ENCODE assay signal across 10 cellular contexts in genomic region chr19:15779756-15780476, GRCh38. TPM values are rescaled to one million over a fixed set of nuclear protein-coding genes. Genes with fewer than 3 reads are reported as not detected.
DNase-seq lines count a peak whose midpoint lies in the region; ATAC-seq and TF ChIP-seq lines count a peak whose summit lies in the region.
"Had no signal": no experiment of that assay in that cellular context is flagged by ENCODE, and none has a peak within 500 bp of the region (broad histone marks: within the 10 kb centered on the region; RNA-seq: fewer than 3 reads in every experiment).

No MANE protein-coding gene starts in this region.

- no peaks in the 10 kb centered on the region for H4K20me1 ChIP-seq in HCT116 (ENCODE audit: insufficient read depth)

- no peaks in the 10 kb centered on the region for H3K36me3 Mint-ChIP-seq in CD8-positive, alpha-beta T cell

- H3K27ac ChIP-seq in HCT116 (ENCODE audit: low read depth, low read length): no peak overlapping the region
- peak overlapping the region in 3 of 4 donors; percentile 8 to 60 (median 58) for H3K27ac ChIP-seq in body of pancreas
- H3K27ac ChIP-seq in CD8-positive, alpha-beta T cell (ENCODE audit: low read depth, low read length): no peak overlapping the region

- RAD21 ChIA-PET in HCT116 (lab: Charles Lee; ENCODE audit: low non-redundant PET in 1 of 2, low total read pairs in 2 of 2, uncharacterized antibody in 2 of 2, unreplicated experiment in 2 of 2): no interaction called here

- no peak overlapping the region for H3K9ac ChIP-seq in HCT116 (ENCODE audit: low read length)

- no peaks in the 10 kb centered on the region for H3K9me3 Mint-ChIP-seq in CD8-positive, alpha-beta T cell
- H3K9me3 Mint-ChIP-seq: activated T-cell treated with anti-CD3 and anti-CD28 coated beads, Interleukin-2, amount 50 U/mL, for 72 hours had no signal

- H3K9me3 ChIP-seq in HCT116 (ENCODE audit: control insufficient read depth in 1 of 2, insufficient read depth in 1 of 2, low read depth in 1 of 2, low read length in 2 of 2): no peaks in the 10 kb centered on the region
- no peaks in the 10 kb centered on the region for H3K9me3 ChIP-seq in body of pancreas
- H3K9me3 ChIP-seq in CD8-positive, alpha-beta T cell (ENCODE audit: low read length): no peaks in the 10 kb centered on the region

- TF ChIP-seq POLR2A in HCT116 (IDR thresholded peaks at IDR 0.05; ENCODE audit: borderline replicate concordance, extremely low read depth, insufficient read depth, insufficient read length): no peak
- no peak for TF ChIP-seq POLR2A in body of pancreas (IDR thresholded peaks at IDR 0.05)

- H3K27me3 ChIP-seq in HCT116 (ENCODE audit: insufficient read depth, low read length): peaks cover 23% of the 10 kb centered on the region; the same call in 1 of the 2 replicates
- no peaks in the 10 kb centered on the region for H3K27me3 ChIP-seq in body of pancreas
- no peaks in the 10 kb centered on the region for H3K27me3 ChIP-seq in CD8-positive, alpha-beta T cell (ENCODE audit: insufficient read depth, low read length)

- H3K4me1 ChIP-seq in HCT116 (ENCODE audit: control insufficient read depth in 1 of 2, insufficient read depth in 2 of 2, low read length in 2 of 2) (peaks cover 9 to 14% of the 10 kb centered on the region in 2 experiments; a peak in 3 of 4 replicates), body of pancreas (peaks cover 12% of the 10 kb centered on the region)
- no peaks in the 10 kb centered on the region for H3K4me1 ChIP-seq in CD8-positive, alpha-beta T cell (ENCODE audit: insufficient read depth, low read length)

- no peak overlapping the region for H3K4me3 Mint-ChIP-seq in CD8-positive, alpha-beta T cell
- H3K4me3 Mint-ChIP-seq: activated T-cell treated with anti-CD3 and anti-CD28 coated beads, Interleukin-2, amount 50 U/mL, for 72 hours had no signal

- intact Hi-C loops in HCT116 (cut with micrococcal nuclease): no loop called here
- intact Hi-C loops in body of pancreas (cut with DNase I): no loop called here
- intact Hi-C loops in CD8-positive, alpha-beta T cell (cut with DNase I, micrococcal nuclease): no loop called here

- H3K9me2 ChIP-seq in HCT116 (ENCODE audit: insufficient read depth): no peaks in the 10 kb centered on the region

- TF ChIP-seq RAD21 in HCT116 (IDR thresholded peaks at IDR 0.05; ENCODE audit: low read depth): no peak

- H3K4me3 ChIP-seq in HCT116 (replicated peaks in 1 of 2; ENCODE audit: low read depth in 1 of 2, low read length in 2 of 2) (no peak overlapping the region), body of pancreas (no peak overlapping the region)
- no peak overlapping the region for H3K4me3 ChIP-seq in CD8-positive, alpha-beta T cell (ENCODE audit: low read depth, low read length)

- peaks cover 6% of the 10 kb centered on the region for H3K4me1 Mint-ChIP-seq in CD8-positive, alpha-beta T cell (ENCODE audit: low read depth)

- no peak overlapping the region for H3K4me2 ChIP-seq in HCT116 (ENCODE audit: low read length)

- H3K36me3 ChIP-seq in HCT116 (ENCODE audit: control insufficient read depth in 1 of 2, insufficient read depth in 2 of 2, low read length in 2 of 2) (no peaks in the 10 kb centered on the region), body of pancreas (replicated peaks in 1 of 2; ENCODE audit: insufficient read depth in 1 of 2, low read depth in 2 of 2) (no peaks in the 10 kb centered on the region)
- H3K36me3 ChIP-seq in CD8-positive, alpha-beta T cell (ENCODE audit: insufficient read depth, low read length): no peaks in the 10 kb centered on the region

- H2AFZ ChIP-seq in HCT116 (ENCODE audit: low read depth, low read length, poor library complexity, severe bottlenecking): no peak overlapping the region

- 0 to 10% methylated on average over 5 to 9 of the region's 10 CpGs for WGBS in body of pancreas, 2 donors

- no peak overlapping the region for H3K27ac Mint-ChIP-seq in CD8-positive, alpha-beta T cell
- H3K27ac Mint-ChIP-seq: activated T-cell treated with anti-CD3 and anti-CD28 coated beads, Interleukin-2, amount 50 U/mL, for 72 hours had no signal

- DNase-seq in HCT116 (ENCODE audit: low read depth, low spot score): no peak
- DNase-seq in body of pancreas: peak; percentile 52 to 81 (median 75)
- peak; percentile 24 for DNase-seq in kidney tubule cell (ENCODE audit: low spot score)
- peak; percentile 14 for DNase-seq in stromal cell of bone marrow (ENCODE audit: low read depth)
- DNase-seq in islet precursor cell: no peak
- no peak for DNase-seq in CD8-positive, alpha-beta T cell
- DNase-seq: activated T-cell treated with anti-CD3 and anti-CD28 coated beads, Interleukin-2, amount 50 U/mL, for 72 hours; NK-92 treated with Interleukin-12 subunit alpha and Interleukin-12 subunit beta, amount 100 ng/mL, for 24 hours had no signal

- CTCF ChIA-PET in HCT116 (lab: Charles Lee): no interaction called here
- CTCF ChIA-PET in CD8-positive, alpha-beta T cell (lab: Charles Lee): interaction anchor here (0.8 kb wide), 1 partner anchor 150 kb away, joined by 3 read pairs; no protein-coding TSS in a partner anchor

- peaks cover 17% of the 10 kb centered on the region for H3K27me3 Mint-ChIP-seq in CD8-positive, alpha-beta T cell (ENCODE audit: low read depth)

- TF ChIP-seq CTCF in HCT116 (IDR thresholded peaks at IDR 0.05 in 2 of 3, conservative IDR thresholded peaks at IDR 0.05 in 1 of 3; ENCODE audit: borderline replicate concordance in 1 of 3, insufficient read depth in 1 of 3, low read depth in 2 of 3, low read length in 2 of 3) (no peak), body of pancreas (IDR thresholded peaks at IDR 0.05) (no peak)
- TF ChIP-seq CTCF in CD8-positive, alpha-beta T cell (IDR thresholded peaks at IDR 0.05): no peak

- POLR2A ChIA-PET in HCT116 (lab: Charles Lee): no interaction called here
- POLR2A ChIA-PET in CD8-positive, alpha-beta T cell (lab: Charles Lee): interaction anchor here (0.6 to 1.1 kb wide), 2 partner anchors 64 to 121 kb away, joined by 3 to 5 read pairs; no protein-coding TSS in a partner anchor

- ATAC-seq in HCT116 (peak; percentile 26), body of pancreas (peak; percentile 82), GM21717 (IDR thresholded peaks at IDR 0.05; ENCODE audit: unreplicated experiment) (no peak), GM21390 (IDR thresholded peaks at IDR 0.05; ENCODE audit: unreplicated experiment) (no peak)
- ATAC-seq in CD8-positive, alpha-beta T cell: no peak

- H3K79me2 ChIP-seq in HCT116 (ENCODE audit: insufficient read depth, low read length): no peaks in the 10 kb centered on the region

- BruUV-seq in HCT116 (replicated peaks; lab: Mats Ljungman, UMichigan): no TSS peak

TF ChIP-seq in HCT116, 20 proteins besides CTCF, POLR2A, EP300 and RAD21:
- no peak for TF ChIP-seq POLR2AphosphoS5 (IDR thresholded peaks at IDR 0.05; ENCODE audit: low read depth, low read length)
- TF ChIP-seq, protein P1, sequence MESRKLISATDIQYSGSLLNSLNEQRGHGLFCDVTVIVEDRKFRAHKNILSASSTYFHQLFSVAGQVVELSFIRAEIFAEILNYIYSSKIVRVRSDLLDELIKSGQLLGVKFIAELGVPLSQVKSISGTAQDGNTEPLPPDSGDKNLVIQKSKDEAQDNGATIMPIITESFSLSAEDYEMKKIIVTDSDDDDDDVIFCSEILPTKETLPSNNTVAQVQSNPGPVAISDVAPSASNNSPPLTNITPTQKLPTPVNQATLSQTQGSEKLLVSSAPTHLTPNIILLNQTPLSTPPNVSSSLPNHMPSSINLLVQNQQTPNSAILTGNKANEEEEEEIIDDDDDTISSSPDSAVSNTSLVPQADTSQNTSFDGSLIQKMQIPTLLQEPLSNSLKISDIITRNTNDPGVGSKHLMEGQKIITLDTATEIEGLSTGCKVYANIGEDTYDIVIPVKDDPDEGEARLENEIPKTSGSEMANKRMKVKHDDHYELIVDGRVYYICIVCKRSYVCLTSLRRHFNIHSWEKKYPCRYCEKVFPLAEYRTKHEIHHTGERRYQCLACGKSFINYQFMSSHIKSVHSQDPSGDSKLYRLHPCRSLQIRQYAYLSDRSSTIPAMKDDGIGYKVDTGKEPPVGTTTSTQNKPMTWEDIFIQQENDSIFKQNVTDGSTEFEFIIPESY (IDR thresholded peaks at IDR 0.05; ENCODE audit: extremely low read depth, insufficient replicate concordance, low read length): no peak

RNA-seq across cellular contexts. Expression of gene OR10H5, which starts 7.5 kb away (rescaled TPM):
- total RNA-seq in HCT116 (2021; ENCODE audit: unreplicated experiment): not detected
- polyA plus RNA-seq in HCT116 (2012): not detected in 2 replicates
- not detected for total RNA-seq in body of pancreas
- total RNA-seq in CD8-positive, alpha-beta T cell: not detected
- total RNA-seq: activated T-cell treated with anti-CD3 and anti-CD28 coated beads, Interleukin-2, amount 50 U/mL, for 72 hours had no signal

RNA-seq across cellular contexts. Expression of gene OR10H1, which starts 35.5 kb away (rescaled TPM):
- total RNA-seq in HCT116 (2021; ENCODE audit: unreplicated experiment): 0.17 TPM
- polyA plus RNA-seq in HCT116 (2012): 0.42 and 0.52 TPM in 2 replicates
- not detected for total RNA-seq in body of pancreas
- not detected for total RNA-seq in CD8-positive, alpha-beta T cell

RNA-seq across cellular contexts. Expression of gene OR10H3, which starts 42.1 kb away (rescaled TPM):
- total RNA-seq in HCT116 (2021; ENCODE audit: unreplicated experiment): not detected
- polyA plus RNA-seq in HCT116 (2012): not detected in 2 replicates
- not detected for total RNA-seq in body of pancreas
- not detected for total RNA-seq in CD8-positive, alpha-beta T cell
- total RNA-seq: activated T-cell treated with anti-CD3 and anti-CD28 coated beads, Interleukin-2, amount 50 U/mL, for 72 hours had no signal

RNA-seq across cellular contexts. Expression of gene OR10H2, which starts 52.1 kb away (rescaled TPM):
- total RNA-seq in HCT116 (2021; ENCODE audit: unreplicated experiment): not detected
- polyA plus RNA-seq in HCT116 (2012): 0.10 TPM in 1 of 2 replicates, not detected in the other
- total RNA-seq in body of pancreas: not detected
- total RNA-seq in CD8-positive, alpha-beta T cell: not detected
- total RNA-seq: activated T-cell treated with anti-CD3 and anti-CD28 coated beads, Interleukin-2, amount 50 U/mL, for 72 hours had no signal

Comparison
In these comparisons a context has a peak if more than half of its experiments do, and no peak if none do; other contexts are left out.
1. ATAC-seq: peak in HCT116 (single experiment) and body of pancreas (single experiment); none in GM21717 (single experiment), GM21390 (single experiment) and CD8-positive, alpha-beta T cell (single experiment).
2. DNase-seq: peak in body of pancreas (4 of 4), kidney tubule cell (single experiment) and stromal cell of bone marrow (single experiment); none in HCT116 (single experiment), islet precursor cell (single experiment) and CD8-positive, alpha-beta T cell (0 of 7).
3. H3K27ac ChIP-seq: peak in body of pancreas (3 of 4); none in HCT116 (single experiment) and CD8-positive, alpha-beta T cell (single experiment).